Comparison of ENCODE assay signal across 12 cellular contexts in genomic region chr6:15763827-15764226, GRCh38.
DNase-seq lines count a peak whose midpoint lies in the region; ATAC-seq and TF ChIP-seq lines count a peak whose summit lies in the region.
"Had no signal": no experiment of that assay in that cellular context is flagged by ENCODE, and none has a peak within 500 bp of the region (broad histone marks: within the 10 kb centered on the region; RNA-seq: fewer than 3 reads in every experiment).

No MANE protein-coding gene starts in this region.

- H3K36me3 ChIP-seq in Peyer's patch (no peaks in the 10 kb centered on the region), psoas muscle (ENCODE audit: insufficient read depth in 1 of 2, low read depth in 1 of 2) (no peaks in the 10 kb centered on the region)
- H3K36me3 ChIP-seq: tibial artery had no signal

- H3K27ac ChIP-seq in Peyer's patch, result peak overlapping the region in 1 of 4 donors; percentile 22
- no peak overlapping the region for H3K27ac ChIP-seq in psoas muscle
- H3K27ac ChIP-seq: epithelial cell of prostate, tibial artery had no signal

- H3K4me3 ChIP-seq in Peyer's patch (no peak overlapping the region), fibroblast of pulmonary artery (replicated peaks; ENCODE audit: low read depth, low read length) (no peak overlapping the region), psoas muscle (no peak overlapping the region)
- H3K4me3 ChIP-seq: tibial artery had no signal

- DNase-seq in GM04504 (ENCODE audit: low read depth) (peak; percentile 28), Peyer's patch (peak in 2 of 3 donors; percentile 79 to 90), fibroblast of pulmonary artery (ENCODE audit: low read depth) (peak; percentile 27), psoas muscle (peak in 1 of 2 donors; percentile 52), inferior parietal cortex (ENCODE audit: extremely low spot score) (no peak), NCI-H1694 (lab: John Stamatoyannopoulos, UW) (no peak), cortex of kidney (lab: John Stamatoyannopoulos, UW) (no peak), T-helper 17 cell (no peak)
- DNase-seq: T-helper 2 cell, tibial artery had no signal

- H3K4me1 ChIP-seq in Peyer's patch (peaks cover 0 to 4% (median 2%) of the 10 kb centered on the region in 4 donors), psoas muscle (no peaks in the 10 kb centered on the region)
- H3K4me1 ChIP-seq: tibial artery had no signal

- no peak for TF ChIP-seq POLR2A in Peyer's patch (IDR thresholded peaks at IDR 0.05)

- WGBS in psoas muscle, 3 donors, result 14 to 26% (median 19%) methylated on average over 8 of the region's 8 CpGs

- H3K27me3 Mint-ChIP-seq in T-helper 17 cell, result peaks cover 34% of the 10 kb centered on the region

- ATAC-seq in psoas muscle, result peak; percentile 30 to 90 (median 73)
- no peak for ATAC-seq in T-helper 17 cell

- no peaks in the 10 kb centered on the region for H3K36me3 Mint-ChIP-seq in T-helper 17 cell (ENCODE audit: low read depth)

- TF ChIP-seq CTCF in Peyer's patch (IDR thresholded peaks at IDR 0.05), result no peak
- TF ChIP-seq CTCF in fibroblast of pulmonary artery (IDR thresholded peaks at IDR 0.05; ENCODE audit: low read length, missing control alignments), result no peak
- no peak for TF ChIP-seq CTCF in psoas muscle (IDR thresholded peaks at IDR 0.05)

- H3K4me3 Mint-ChIP-seq in T-helper 17 cell, result no peak overlapping the region

- peaks cover 2% of the 10 kb centered on the region for H3K4me1 Mint-ChIP-seq in T-helper 17 cell

- no peak overlapping the region for H3K27ac Mint-ChIP-seq in T-helper 17 cell
- H3K27ac Mint-ChIP-seq: activated T-helper 2 cell treated with anti-CD3 and anti-CD28 coated beads, Interferon-gamma antibody, Interleukin-2, Interleukin-4, amounts not matched to agents 10 μg/mL and 5 μg/mL and 100 μg/mL, durations not matched to agents 14 hours and 24 hours and 36 hours had no signal

- H3K27me3 ChIP-seq in Peyer's patch (no peaks in the 10 kb centered on the region), psoas muscle (ENCODE audit: insufficient read depth in 3 of 3, low read length in 2 of 3) (no peaks in the 10 kb centered on the region)

- H3K9me3 ChIP-seq in Peyer's patch (no peaks in the 10 kb centered on the region), psoas muscle (no peaks in the 10 kb centered on the region), T-helper 17 cell (ENCODE audit: control insufficient read depth, low read length, poor library complexity, severe bottlenecking) (no peaks in the 10 kb centered on the region)
- H3K9me3 ChIP-seq: tibial artery had no signal

- intact Hi-C loops in psoas muscle (cut with DNase I), result no loop called here

Comparison
In these comparisons a context has a peak if more than half of its experiments do, and no peak if none do; other contexts are left out.
1. DNase-seq: peak in GM04504 (single experiment), Peyer's patch (2 of 3) and fibroblast of pulmonary artery (single experiment); none in inferior parietal cortex (single experiment), NCI-H1694 (single experiment), cortex of kidney (single experiment) and T-helper 17 cell (0 of 3).